5 cellular contexts compared by ENCODE assay signal in the genomic region with DNA sequence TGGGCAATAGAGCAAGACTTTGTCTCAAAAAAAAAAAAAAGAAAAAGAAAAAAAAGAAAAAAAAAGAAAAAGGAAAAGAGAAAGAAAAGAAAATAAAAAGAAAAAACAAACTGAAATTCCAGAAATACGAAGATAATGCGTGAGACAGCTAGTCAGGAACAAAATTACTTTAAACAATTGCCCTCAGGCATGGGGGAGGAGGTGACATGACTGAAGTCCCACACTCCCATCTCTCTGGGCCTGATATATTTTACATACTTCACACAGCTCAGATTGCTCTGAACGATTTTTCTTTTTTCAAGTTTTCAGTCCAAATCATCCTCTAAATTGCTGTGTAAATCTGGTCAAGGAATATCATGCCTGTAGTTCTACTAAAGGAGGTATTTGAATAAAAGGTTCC.
"Had no signal": no experiment of that assay in that cellular context is flagged by ENCODE, and none has a peak within 500 bp of the region (broad histone marks: within the 10 kb centered on the region; RNA-seq: fewer than 3 reads in every experiment).

No MANE protein-coding gene starts in this region.

- H3K4me3 ChIP-seq: K562 had no signal

- H3K27ac ChIP-seq: HL-60 had no signal

- ATAC-seq: HepG2, K562 had no signal

- DNase-seq: IMR-90, KBM-7 had no signal
